18 cellular contexts compared by ENCODE assay signal in the genomic region with DNA sequence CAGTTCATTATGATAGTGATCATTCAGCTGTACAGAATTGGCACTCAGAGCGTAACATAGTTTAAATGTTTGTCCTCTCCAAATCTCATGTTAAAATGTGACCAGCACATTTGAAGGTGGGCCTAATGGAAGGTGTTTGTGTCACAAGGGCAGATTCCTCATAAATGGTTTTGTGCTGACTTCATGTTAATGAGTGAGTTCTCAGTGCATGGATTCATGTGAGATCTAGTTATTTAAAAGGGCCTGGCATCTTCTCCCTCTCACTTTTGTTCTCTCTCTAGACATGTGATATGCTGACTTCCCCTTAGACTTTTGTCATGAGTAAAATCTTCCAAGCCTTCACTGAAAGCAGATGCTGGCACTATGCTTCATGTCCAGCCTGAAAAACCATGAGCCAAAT.
DNase-seq lines count a peak whose midpoint lies in the region; ATAC-seq and TF ChIP-seq lines count a peak whose summit lies in the region.
"Had no signal": no experiment of that assay in that cellular context is flagged by ENCODE, and none has a peak within 500 bp of the region (broad histone marks: within the 10 kb centered on the region; RNA-seq: fewer than 3 reads in every experiment).

No MANE protein-coding gene starts in this region.

- CTCF ChIA-PET in activated CD4-positive, alpha-beta T cell treated with anti-CD3 and anti-CD28 coated beads for 36 hours (lab: Charles Lee), result no interaction called here

- no peak overlapping the region for H3K27ac ChIP-seq in WERI-Rb-1

- H3K4me3 ChIP-seq in WERI-Rb-1 (ENCODE audit: low read depth, low read length), result no peak overlapping the region
- H3K4me3 ChIP-seq: GM23338 had no signal

- POLR2A ChIA-PET in activated CD4-positive, alpha-beta T cell treated with anti-CD3 and anti-CD28 coated beads for 36 hours (lab: Charles Lee), result no interaction called here

- no peaks in the 10 kb centered on the region for H3K4me1 Mint-ChIP-seq in stimulated activated naive B cell treated with anti-CD40 and anti-IgM and Interleukin-4, amounts not matched to agents 10 μg/mL and 1 μg/mL and 100 μg/mL, for 72 hours
- no peaks in the 10 kb centered on the region for H3K4me1 Mint-ChIP-seq in activated CD4-positive, alpha-beta T cell treated with anti-CD3 and anti-CD28 coated beads for 36 hours
- H3K4me1 Mint-ChIP-seq: CD4-positive, alpha-beta memory T cell had no signal

- no peak for ATAC-seq in stimulated activated naive B cell treated with anti-CD40 and anti-IgM and Interleukin-4, amounts not matched to agents 10 μg/mL and 1 μg/mL and 100 μg/mL, for 72 hours (replicated peaks)
- no peak for ATAC-seq in activated CD4-positive, alpha-beta T cell treated with anti-CD3 and anti-CD28 coated beads for 36 hours
- ATAC-seq in GM21737 (IDR thresholded peaks at IDR 0.05; ENCODE audit: unreplicated experiment), result no peak

- no peak overlapping the region for H3K4me3 Mint-ChIP-seq in stimulated activated naive B cell treated with anti-CD40 and anti-IgM and Interleukin-4, amounts not matched to agents 10 μg/mL and 1 μg/mL and 100 μg/mL, for 72 hours
- no peak overlapping the region for H3K4me3 Mint-ChIP-seq in activated CD4-positive, alpha-beta T cell treated with anti-CD3 and anti-CD28 coated beads for 36 hours
- H3K4me3 Mint-ChIP-seq: CD4-positive, alpha-beta memory T cell; GM23338; H9; HFFc6 had no signal

- intact Hi-C loops in activated CD4-positive, alpha-beta T cell treated with anti-CD3 and anti-CD28 coated beads for 36 hours (cut with DNase I, micrococcal nuclease), result no loop called here

- TF ChIP-seq CTCF in WERI-Rb-1 (IDR thresholded peaks at IDR 0.05; ENCODE audit: low read depth, low read length), result no peak

- in situ Hi-C loops in SK-MEL-5 (cut with HindIII; ENCODE audit: low pct_unique_long_range_greater_than_20kb, low sequenced_read_pairs), result no loop called here

- peak; percentile 86 for DNase-seq in SK-MEL-5 (ENCODE audit: low read depth, low spot score)
- peak; percentile 45 for DNase-seq in foreskin melanocyte
- peak; percentile 12 for DNase-seq in medulla oblongata (ENCODE audit: extremely low spot score)
- peak; percentile 54 for DNase-seq in renal cortical epithelial cell (ENCODE audit: low read depth)
- DNase-seq in stimulated activated naive B cell treated with anti-CD40 and anti-IgM and Interleukin-4, amounts not matched to agents 10 μg/mL and 1 μg/mL and 100 μg/mL, for 72 hours, result no peak
- DNase-seq in activated CD4-positive, alpha-beta T cell treated with anti-CD3 and anti-CD28 coated beads for 36 hours, result no peak
- DNase-seq in WERI-Rb-1, result no peak
- DNase-seq: C1 segment of cervical spinal cord; Calu3; CD4-positive, alpha-beta memory T cell; COR-L47; DMS53; DMS79 treated with DMSO at 0.1 percent for 48 hours; GF-D8; H9; HFFc6 had no signal

- H3K9me3 ChIP-seq in WERI-Rb-1 (ENCODE audit: severe bottlenecking), result no peaks in the 10 kb centered on the region

- no peaks in the 10 kb centered on the region for H3K27me3 ChIP-seq in WERI-Rb-1 (ENCODE audit: insufficient read depth, low read depth, severe bottlenecking)

- H3K27me3 Mint-ChIP-seq in stimulated activated naive B cell treated with anti-CD40 and anti-IgM and Interleukin-4, amounts not matched to agents 10 μg/mL and 1 μg/mL and 100 μg/mL, for 72 hours, result no peaks in the 10 kb centered on the region
- H3K27me3 Mint-ChIP-seq in activated CD4-positive, alpha-beta T cell treated with anti-CD3 and anti-CD28 coated beads for 36 hours, result no peaks in the 10 kb centered on the region
- H3K27me3 Mint-ChIP-seq: CD4-positive, alpha-beta memory T cell had no signal

- no peaks in the 10 kb centered on the region for H3K36me3 ChIP-seq in WERI-Rb-1

- H3K9me3 Mint-ChIP-seq in stimulated activated naive B cell treated with anti-CD40 and anti-IgM and Interleukin-4, amounts not matched to agents 10 μg/mL and 1 μg/mL and 100 μg/mL, for 72 hours, result peaks cover 2 to 5% of the 10 kb centered on the region in 2 donors
- peaks cover 4% of the 10 kb centered on the region for H3K9me3 Mint-ChIP-seq in activated CD4-positive, alpha-beta T cell treated with anti-CD3 and anti-CD28 coated beads for 36 hours (ENCODE audit: low read depth)
- H3K9me3 Mint-ChIP-seq: HFFc6 had no signal

- H3K27ac Mint-ChIP-seq in stimulated activated naive B cell treated with anti-CD40 and anti-IgM and Interleukin-4, amounts not matched to agents 10 μg/mL and 1 μg/mL and 100 μg/mL, for 72 hours, result no peak overlapping the region
- no peak overlapping the region for H3K27ac Mint-ChIP-seq in activated CD4-positive, alpha-beta T cell treated with anti-CD3 and anti-CD28 coated beads for 36 hours
- H3K27ac Mint-ChIP-seq: CD4-positive, alpha-beta memory T cell; HFFc6 had no signal

- no peaks in the 10 kb centered on the region for H3K36me3 Mint-ChIP-seq in stimulated activated naive B cell treated with anti-CD40 and anti-IgM and Interleukin-4, amounts not matched to agents 10 μg/mL and 1 μg/mL and 100 μg/mL, for 72 hours
- H3K36me3 Mint-ChIP-seq in activated CD4-positive, alpha-beta T cell treated with anti-CD3 and anti-CD28 coated beads for 36 hours (ENCODE audit: low read depth), result no peaks in the 10 kb centered on the region
- H3K36me3 Mint-ChIP-seq: CD4-positive, alpha-beta memory T cell had no signal

Comparison
In these comparisons a context has a peak if more than half of its experiments do, and no peak if none do; other contexts are left out.
1. DNase-seq: peak in SK-MEL-5 (single experiment), foreskin melanocyte (single experiment), medulla oblongata (single experiment) and renal cortical epithelial cell (single experiment); none in stimulated activated naive B cell treated with anti-CD40 and anti-IgM and Interleukin-4, amounts not matched to agents 10 μg/mL and 1 μg/mL and 100 μg/mL, for 72 hours (single experiment), activated CD4-positive, alpha-beta T cell treated with anti-CD3 and anti-CD28 coated beads for 36 hours (single experiment) and WERI-Rb-1 (single experiment).